ENCODE assay signal across 29 cellular contexts in genomic region chr14:102219316-102219715, GRCh38.
DNase-seq lines count a peak whose midpoint lies in the region; ATAC-seq and TF ChIP-seq lines count a peak whose summit lies in the region.
"Had no signal": no experiment of that assay in that cellular context is flagged by ENCODE, and none has a peak within 500 bp of the region (broad histone marks: within the 10 kb centered on the region; RNA-seq: fewer than 3 reads in every experiment).

No MANE protein-coding gene starts in this region.

- no peak overlapping the region for H2BK5ac ChIP-seq in neuronal stem cell (ENCODE audit: low read length)

- H3K36me3 Mint-ChIP-seq in CD4-positive, CD25-positive, alpha-beta regulatory T cell: peaks cover 8% of the 10 kb centered on the region
- peaks cover 16% of the 10 kb centered on the region for H3K36me3 Mint-ChIP-seq in activated T-helper 17 cell treated with anti-CD3 and anti-CD28 coated beads, Interleukin-2, amount 50 U/mL, for 72 hours (ENCODE audit: low read depth)
- no peaks in the 10 kb centered on the region for H3K36me3 Mint-ChIP-seq in immature natural killer cell

- H3K4me3 Mint-ChIP-seq in CD4-positive, CD25-positive, alpha-beta regulatory T cell: no peak overlapping the region
- H3K4me3 Mint-ChIP-seq in activated T-helper 17 cell treated with anti-CD3 and anti-CD28 coated beads, Interleukin-2, amount 50 U/mL, for 72 hours: no peak overlapping the region
- H3K4me3 Mint-ChIP-seq in immature natural killer cell: no peak overlapping the region
- H3K4me3 Mint-ChIP-seq: activated naive CD8-positive, alpha-beta T cell treated with anti-CD3 and anti-CD28 coated beads, Interleukin-2, amount 10 ng/mL, durations not matched to agents 7 days and 5 days; neural progenitor cell; T-cell had no signal

- peak overlapping the region; percentile 90 for H3K23ac ChIP-seq in neuronal stem cell (ENCODE audit: low read depth, low read length, poor library complexity)

- H3K4me2 ChIP-seq in neuronal stem cell (ENCODE audit: insufficient read depth, low read length, poor library complexity, severe bottlenecking): no peak overlapping the region
- H3K4me2 ChIP-seq: neural progenitor cell had no signal

- H3K14ac ChIP-seq in neuronal stem cell (ENCODE audit: low read length): no peak overlapping the region

- H3K4me1 Mint-ChIP-seq in CD4-positive, CD25-positive, alpha-beta regulatory T cell: peaks cover 0 to 17% (median 11%) of the 10 kb centered on the region in 4 donors
- H3K4me1 Mint-ChIP-seq in activated T-helper 17 cell treated with anti-CD3 and anti-CD28 coated beads, Interleukin-2, amount 50 U/mL, for 72 hours: peaks cover 9% of the 10 kb centered on the region
- H3K4me1 Mint-ChIP-seq in immature natural killer cell: peaks cover 7 to 17% of the 10 kb centered on the region in 2 donors
- H3K4me1 Mint-ChIP-seq: activated naive CD8-positive, alpha-beta T cell treated with anti-CD3 and anti-CD28 coated beads, Interleukin-2, amount 10 ng/mL, durations not matched to agents 7 days and 5 days had no signal

- POLR2A ChIA-PET in HEK293 (lab: Yijun Ruan, JAX): no interaction called here

- H2AK5ac ChIP-seq in neuronal stem cell (ENCODE audit: low read depth, low read length): no peak overlapping the region

- H3K4ac ChIP-seq in neuronal stem cell (ENCODE audit: low read length): no peak overlapping the region

- H3K27me3 Mint-ChIP-seq in CD4-positive, CD25-positive, alpha-beta regulatory T cell: no peaks in the 10 kb centered on the region
- no peaks in the 10 kb centered on the region for H3K27me3 Mint-ChIP-seq in activated T-helper 17 cell treated with anti-CD3 and anti-CD28 coated beads, Interleukin-2, amount 50 U/mL, for 72 hours
- peaks cover 0 to 1% (median 0%) of the 10 kb centered on the region in 3 donors for H3K27me3 Mint-ChIP-seq in immature natural killer cell (ENCODE audit: low read depth in 3 of 3)
- H3K27me3 Mint-ChIP-seq: activated naive CD8-positive, alpha-beta T cell treated with anti-CD3 and anti-CD28 coated beads, Interleukin-2, amount 10 ng/mL, durations not matched to agents 7 days and 5 days; T-cell had no signal

- DNase-seq in CD4-positive, CD25-positive, alpha-beta regulatory T cell: no peak
- DNase-seq in neuronal stem cell (ENCODE audit: low spot score) (no peak), upper lobe of left lung (no peak), immature natural killer cell (no peak)
- DNase-seq: activated CD8-positive, alpha-beta memory T cell treated with anti-CD3 and anti-CD28 coated beads, Interleukin-2, amount 50 U/mL, for 4 hours; activated naive CD8-positive, alpha-beta T cell treated with anti-CD3 and anti-CD28 coated beads, Interleukin-2, amount 10 ng/mL, durations not matched to agents 7 days and 5 days; Calu3; cortex of kidney; DND-41; foreskin fibroblast; GM23248; islet precursor cell; KBM-7; mesenchymal stem cell; NCI-H1092 treated with DMSO at 0.1 percent for 48 hours; NCI-H187; NCI-H510A; OCI-M1; stimulated activated CD8-positive, alpha-beta memory T cell treated with anti-CD3 and anti-CD28 coated beads, Interleukin-4, amount 100 ng/mL, for 48 hours; T-cell had no signal

- H3K79me1 ChIP-seq in neuronal stem cell (ENCODE audit: low read depth, low read length): no peaks in the 10 kb centered on the region

- H2BK15ac ChIP-seq in neuronal stem cell (ENCODE audit: low read length): no peak overlapping the region

- no peak for TF ChIP-seq EP300 in upper lobe of left lung (IDR thresholded peaks at IDR 0.05)

- no peak overlapping the region for H2BK12ac ChIP-seq in neuronal stem cell (ENCODE audit: low read length)

- H3K27ac Mint-ChIP-seq in CD4-positive, CD25-positive, alpha-beta regulatory T cell: peak overlapping the region in 2 of 3 donors; percentile 55 to 65
- H3K27ac Mint-ChIP-seq in activated T-helper 17 cell treated with anti-CD3 and anti-CD28 coated beads, Interleukin-2, amount 50 U/mL, for 72 hours: peak overlapping the region; percentile 59
- no peak overlapping the region for H3K27ac Mint-ChIP-seq in immature natural killer cell
- H3K27ac Mint-ChIP-seq: activated naive CD8-positive, alpha-beta T cell treated with anti-CD3 and anti-CD28 coated beads, Interleukin-2, amount 10 ng/mL, durations not matched to agents 7 days and 5 days; neural progenitor cell; T-cell had no signal

- TF ChIP-seq POLR2A in upper lobe of left lung (IDR thresholded peaks at IDR 0.05): no peak

- no peaks in the 10 kb centered on the region for H3K36me3 ChIP-seq in CD4-positive, CD25-positive, alpha-beta regulatory T cell (ENCODE audit: control insufficient read depth, insufficient read depth, low read length)
- H3K36me3 ChIP-seq in HEK293 (ENCODE audit: control insufficient read depth in 2 of 2, insufficient read depth in 1 of 2, low read length in 2 of 2): peaks cover 0 to 3% of the 10 kb centered on the region in 2 experiments; a peak in 1 of 3 replicates
- peaks cover 8 to 12% of the 10 kb centered on the region in 2 donors for H3K36me3 ChIP-seq in neuronal stem cell (replicated peaks in 1 of 2; ENCODE audit: control insufficient read depth in 2 of 2, insufficient read depth in 2 of 2, low read length in 2 of 2)
- H3K36me3 ChIP-seq in upper lobe of left lung: peaks cover 0 to 25% (median 6%) of the 10 kb centered on the region in 4 donors
- H3K36me3 ChIP-seq: neural progenitor cell, right atrium auricular region had no signal

- H3K9me3 ChIP-seq in CD4-positive, CD25-positive, alpha-beta regulatory T cell (ENCODE audit: control insufficient read depth in 2 of 2, low read length in 2 of 2): no peaks in the 10 kb centered on the region
- no peaks in the 10 kb centered on the region for H3K9me3 ChIP-seq in HEK293 (ENCODE audit: control insufficient read depth, insufficient read depth, low read depth, low read length)
- no peaks in the 10 kb centered on the region for H3K9me3 ChIP-seq in neuronal stem cell (replicated peaks in 1 of 2; ENCODE audit: control insufficient read depth in 2 of 2, insufficient read depth in 1 of 2, low read depth in 1 of 2, low read length in 2 of 2)
- no peaks in the 10 kb centered on the region for H3K9me3 ChIP-seq in upper lobe of left lung
- H3K9me3 ChIP-seq: left lung, right atrium auricular region, tibial nerve had no signal

- no peaks in the 10 kb centered on the region for H3K9me3 Mint-ChIP-seq in CD4-positive, CD25-positive, alpha-beta regulatory T cell
- H3K9me3 Mint-ChIP-seq in activated T-helper 17 cell treated with anti-CD3 and anti-CD28 coated beads, Interleukin-2, amount 50 U/mL, for 72 hours: no peaks in the 10 kb centered on the region
- H3K9me3 Mint-ChIP-seq in immature natural killer cell: no peaks in the 10 kb centered on the region
- H3K9me3 Mint-ChIP-seq: activated naive CD8-positive, alpha-beta T cell treated with anti-CD3 and anti-CD28 coated beads, Interleukin-2, amount 10 ng/mL, durations not matched to agents 7 days and 5 days; neural progenitor cell; T-cell had no signal

- TF ChIP-seq CTCF in HEK293 (tag by site-specific recombination; IDR thresholded peaks at IDR 0.05) (no peak), upper lobe of left lung (IDR thresholded peaks at IDR 0.05) (no peak)

- H3K27ac ChIP-seq in CD4-positive, CD25-positive, alpha-beta regulatory T cell (ENCODE audit: insufficient read depth, low read length, poor library complexity, severe bottlenecking): no peak overlapping the region
- H3K27ac ChIP-seq in HEK293 (ENCODE audit: extremely low read depth, low read depth, low read length) (no peak overlapping the region), neuronal stem cell (replicated peaks; ENCODE audit: low read length) (no peak overlapping the region), upper lobe of left lung (no peak overlapping the region)
- H3K27ac ChIP-seq: C4-2B, GM23248, left lung, neural progenitor cell, parathyroid adenoma, tibial nerve had no signal

- no peak overlapping the region for H3K4me3 ChIP-seq in CD4-positive, CD25-positive, alpha-beta regulatory T cell (ENCODE audit: low read depth, low read length)
- no peak overlapping the region for H3K4me3 ChIP-seq in HEK293 (ENCODE audit: low read depth, low read length)
- H3K4me3 ChIP-seq in neuronal stem cell (ENCODE audit: low read length in 2 of 2): no peak overlapping the region
- no peak overlapping the region for H3K4me3 ChIP-seq in upper lobe of left lung
- H3K4me3 ChIP-seq: GM23248, left lung, neural progenitor cell, right atrium auricular region, tibial nerve had no signal

- H3K27me3 ChIP-seq in CD4-positive, CD25-positive, alpha-beta regulatory T cell (ENCODE audit: control insufficient read depth, insufficient read depth, low read length): no peaks in the 10 kb centered on the region
- H3K27me3 ChIP-seq in neuronal stem cell (ENCODE audit: control insufficient read depth in 3 of 3, insufficient read depth in 3 of 3, low read depth in 1 of 3, low read length in 3 of 3) (no peaks in the 10 kb centered on the region), upper lobe of left lung (no peaks in the 10 kb centered on the region)
- H3K27me3 ChIP-seq: left lung, neural progenitor cell, right atrium auricular region, tibial nerve had no signal

- no peak overlapping the region for H4K8ac ChIP-seq in neuronal stem cell (ENCODE audit: low read depth, low read length)

- no CpG with 5 or more reads among the region's 16 CpGs for WGBS in neuronal stem cell (ENCODE audit: extremely low coverage in 2 of 2, insufficient read length in 2 of 2, insufficient replicate concordance in 1 of 2), 2 donors
- 96 to 97% methylated on average over 9 to 12 of the region's 16 CpGs for WGBS in upper lobe of left lung, 2 donors

- H4K91ac ChIP-seq in neuronal stem cell (ENCODE audit: low read depth, low read length, poor library complexity): no peak overlapping the region

- ATAC-seq in CD4-positive, CD25-positive, alpha-beta regulatory T cell (ENCODE audit: low read depth in 2 of 2): no peak
- ATAC-seq in activated T-helper 17 cell treated with anti-CD3 and anti-CD28 coated beads, Interleukin-2, amount 50 U/mL, for 72 hours (replicated peaks): no peak
- ATAC-seq in upper lobe of left lung (ENCODE audit: low FRiP score in 2 of 2) (no peak), HG03442 (IDR thresholded peaks at IDR 0.05; ENCODE audit: unreplicated experiment) (no peak)
- ATAC-seq: left lung, T-cell had no signal

- H3K4me1 ChIP-seq in CD4-positive, CD25-positive, alpha-beta regulatory T cell (ENCODE audit: control insufficient read depth, insufficient read depth, low read length, poor library complexity, severe bottlenecking): peaks cover 13% of the 10 kb centered on the region
- H3K4me1 ChIP-seq in HEK293 (ENCODE audit: control insufficient read depth, insufficient read depth, low read length): no peaks in the 10 kb centered on the region
- H3K4me1 ChIP-seq in neuronal stem cell (ENCODE audit: control insufficient read depth in 2 of 2, insufficient read depth in 1 of 2, low read depth in 1 of 2, low read length in 2 of 2): peaks cover 11 to 22% of the 10 kb centered on the region in 2 donors
- H3K4me1 ChIP-seq in upper lobe of left lung: peaks cover 4 to 17% (median 12%) of the 10 kb centered on the region in 4 donors
- H3K4me1 ChIP-seq: parathyroid adenoma had no signal

- H3K9ac ChIP-seq in neuronal stem cell (ENCODE audit: low read depth, low read length, poor library complexity): peak overlapping the region; percentile 27
- H3K9ac ChIP-seq: GM23248, neural progenitor cell, parathyroid adenoma had no signal

- H2BK120ac ChIP-seq in neuronal stem cell (ENCODE audit: low read depth, low read length): no peak overlapping the region

- CTCF ChIA-PET in HEK293 (lab: Yijun Ruan, JAX): no interaction called here

- no peak overlapping the region for H2AFZ ChIP-seq in neuronal stem cell (ENCODE audit: low read length)
- H2AFZ ChIP-seq: GM23248, neural progenitor cell, parathyroid adenoma had no signal

- H3K18ac ChIP-seq in neuronal stem cell (ENCODE audit: low read length): no peak overlapping the region

Comparison
In these comparisons a context has a peak if more than half of its experiments do, and no peak if none do; other contexts are left out.
1. H3K27ac Mint-ChIP-seq: peak in CD4-positive, CD25-positive, alpha-beta regulatory T cell (2 of 3) and activated T-helper 17 cell treated with anti-CD3 and anti-CD28 coated beads, Interleukin-2, amount 50 U/mL, for 72 hours (single experiment); none in immature natural killer cell (0 of 6).